ENCODE assay signal across 10 cellular contexts in genomic region chr16:31441956-31442355, GRCh38. TPM values are rescaled to one million over a fixed set of nuclear protein-coding genes. Genes with fewer than 3 reads are reported as not detected.
A peak's percentile ranks its signal among the peaks of the same experiment; 100 is the strongest.
DNase-seq lines count a peak whose midpoint lies in the region; ATAC-seq and TF ChIP-seq lines count a peak whose summit lies in the region.
"Had no signal": no experiment of that assay in that cellular context is flagged by ENCODE, and none has a peak within 500 bp of the region (broad histone marks: within the 10 kb centered on the region; RNA-seq: fewer than 3 reads in every experiment).

No MANE protein-coding gene starts in this region.

- no peak for TF ChIP-seq POLR2A in breast epithelium (IDR thresholded peaks at IDR 0.05)

- no peaks in the 10 kb centered on the region for H3K27me3 ChIP-seq in breast epithelium
- H3K27me3 ChIP-seq in upper lobe of right lung = no peaks in the 10 kb centered on the region

- no peaks in the 10 kb centered on the region for H3K36me3 Mint-ChIP-seq in activated naive CD4-positive, alpha-beta T cell treated with anti-CD3 and anti-CD28 coated beads for 36 hours (ENCODE audit: low read depth)
- H3K36me3 Mint-ChIP-seq in naive B cell = no peaks in the 10 kb centered on the region

- H3K9me3 ChIP-seq in breast epithelium = no peaks in the 10 kb centered on the region
- no peaks in the 10 kb centered on the region for H3K9me3 ChIP-seq in upper lobe of right lung

- H3K4me3 Mint-ChIP-seq in activated naive CD4-positive, alpha-beta T cell treated with anti-CD3 and anti-CD28 coated beads for 36 hours = peak overlapping the region; percentile 71
- H3K4me3 Mint-ChIP-seq in naive B cell = peak overlapping the region; percentile 75 to 98 (median 86)

- peaks cover 9% of the 10 kb centered on the region for H3K4me1 Mint-ChIP-seq in activated naive CD4-positive, alpha-beta T cell treated with anti-CD3 and anti-CD28 coated beads for 36 hours (ENCODE audit: low read depth)
- H3K4me1 Mint-ChIP-seq in naive B cell = peaks cover 18 to 26% (median 22%) of the 10 kb centered on the region in 3 donors

- no peaks in the 10 kb centered on the region for H3K4me1 ChIP-seq in breast epithelium
- peaks cover 4% of the 10 kb centered on the region for H3K4me1 ChIP-seq in upper lobe of right lung

- peak overlapping the region; percentile 60 to 81 (median 69) for H3K4me3 ChIP-seq in breast epithelium
- peak overlapping the region; percentile 74 for H3K4me3 ChIP-seq in upper lobe of right lung

- H3K36me3 ChIP-seq in breast epithelium = no peaks in the 10 kb centered on the region
- H3K36me3 ChIP-seq in upper lobe of right lung = no peaks in the 10 kb centered on the region

- no peaks in the 10 kb centered on the region for H3K9me3 Mint-ChIP-seq in activated naive CD4-positive, alpha-beta T cell treated with anti-CD3 and anti-CD28 coated beads for 36 hours
- H3K9me3 Mint-ChIP-seq in naive B cell = no peaks in the 10 kb centered on the region

- no peak for DNase-seq in activated naive CD4-positive, alpha-beta T cell treated with anti-CD3 and anti-CD28 coated beads for 36 hours
- DNase-seq in activated naive CD4-positive, alpha-beta T cell treated with Interleukin-2 at 50 U/mL for 16 hours = no peak
- DNase-seq in breast epithelium (ENCODE audit: low spot score in 2 of 2) (no peak), naive B cell (no peak), upper lobe of right lung (no peak), pons (ENCODE audit: low spot score) (no peak), NCI-H748 treated with DMSO at 0.1 percent for 48 hours (lab: John Stamatoyannopoulos, UW) (no peak)
- DNase-seq: NCI-H187 had no signal

- intact Hi-C loops in activated naive CD4-positive, alpha-beta T cell treated with anti-CD3 and anti-CD28 coated beads for 36 hours (cut with micrococcal nuclease) = loop anchor here (5.0 to 10.0 kb wide), 4 partner anchors 60 to 240 kb away; partner anchors contain the start of gene PYCARD
- intact Hi-C loops in breast epithelium (cut with DNase I; ENCODE audit: low total_unique reads) (loop anchor here (10.0 kb wide), 1 partner anchor 447 kb away; no protein-coding TSS in a partner anchor), upper lobe of right lung (cut with DNase I) (loop anchor here (5.0 kb wide), 1 partner anchor 455 kb away; the partner anchor contains the start of gene HSD3B7)

- ATAC-seq in naive B cell (ENCODE audit: low read depth in 2 of 2) = no peak
- ATAC-seq in upper lobe of right lung = no peak
- ATAC-seq in HG03565 (IDR thresholded peaks at IDR 0.05; ENCODE audit: unreplicated experiment) = no peak

- H3K27me3 Mint-ChIP-seq in activated naive CD4-positive, alpha-beta T cell treated with anti-CD3 and anti-CD28 coated beads for 36 hours (ENCODE audit: low read depth) = no peaks in the 10 kb centered on the region
- H3K27me3 Mint-ChIP-seq in naive B cell = peaks cover 0 to 5% (median 0%) of the 10 kb centered on the region in 3 donors

- H3K27ac Mint-ChIP-seq in activated naive CD4-positive, alpha-beta T cell treated with anti-CD3 and anti-CD28 coated beads for 36 hours = no peak overlapping the region
- peak overlapping the region in 3 of 6 donors; percentile 13 to 88 (median 76) for H3K27ac Mint-ChIP-seq in naive B cell

- H3K27ac ChIP-seq in breast epithelium = peak overlapping the region; percentile 85 to 95
- peak overlapping the region; percentile 86 for H3K27ac ChIP-seq in upper lobe of right lung

- no peak for TF ChIP-seq CTCF in breast epithelium (IDR thresholded peaks at IDR 0.05)
- no peak for TF ChIP-seq CTCF in upper lobe of right lung (IDR thresholded peaks at IDR 0.05)

- CTCF ChIA-PET in activated naive CD4-positive, alpha-beta T cell treated with anti-CD3 and anti-CD28 coated beads for 36 hours (lab: Charles Lee) = interaction anchor here (0.7 to 3.4 kb wide), 7 partner anchors 10 to 457 kb away, joined by 3 to 14 read pairs (median 3); partner anchors contain the start of gene HSD3B7

RNA-seq across cellular contexts. Expression of gene ZNF843, which starts 0.6 kb away (rescaled TPM):
- total RNA-seq in activated naive CD4-positive, alpha-beta T cell treated with anti-CD3 and anti-CD28 coated beads for 36 hours = under 1 TPM; 0.12 to 0.14 TPM
- total RNA-seq in breast epithelium (1 to 10 TPM; 1.9 to 3.6 (median 3.1) TPM), upper lobe of right lung (0.84 TPM)
- polyA plus RNA-seq in naive B cell (ENCODE audit: low read depth in 6 of 6) = under 1 TPM in 1 of 6 donors, not detected in 5; 0.33 TPM

RNA-seq across cellular contexts. Expression of gene COX6A2, which starts 13.8 kb away (rescaled TPM):
- total RNA-seq in activated naive CD4-positive, alpha-beta T cell treated with anti-CD3 and anti-CD28 coated beads for 36 hours = not detected
- total RNA-seq in breast epithelium (not detected), upper lobe of right lung (not detected)
- polyA plus RNA-seq in naive B cell (ENCODE audit: low read depth in 6 of 6) = not detected
- total RNA-seq: T-helper 1 cell treated with Interleukin-12 subunit alpha and Interleukin-12 subunit beta and Interleukin-4 antibody, amounts not matched to agents 30 ng/mL and 1 ng/mL, for 36 hours had no signal

RNA-seq across cellular contexts. Expression of gene ARMC5, which starts 17.3 kb away (rescaled TPM):
- 1 to 10 TPM; 6.3 to 6.7 TPM for total RNA-seq in activated naive CD4-positive, alpha-beta T cell treated with anti-CD3 and anti-CD28 coated beads for 36 hours
- 1 to 10 TPM; 5.3 to 7.2 (median 6.9) TPM for total RNA-seq in breast epithelium
- 1 to 10 TPM; 4.2 to 8.2 (median 6.1) TPM for polyA plus RNA-seq in naive B cell (ENCODE audit: low read depth in 6 of 6)
- 10.8 TPM for total RNA-seq in upper lobe of right lung

RNA-seq across cellular contexts. Expression of gene TGFB1I1, which starts 30.0 kb away (rescaled TPM):
- total RNA-seq in activated naive CD4-positive, alpha-beta T cell treated with anti-CD3 and anti-CD28 coated beads for 36 hours = under 1 TPM in 1 of 2 experiments, not detected in 1; 0.12 TPM
- total RNA-seq in breast epithelium = 10 to 100 TPM; 17.4 to 31.8 (median 30.1) TPM
- polyA plus RNA-seq in naive B cell (ENCODE audit: low read depth in 6 of 6) = 1 to 10 TPM in 2 of 6 donors, under 1 TPM in 2, not detected in 2; 0.57 to 1.4 (median 0.94) TPM
- total RNA-seq in upper lobe of right lung = 49.9 TPM

RNA-seq across cellular contexts. Expression of gene SLC5A2, which starts 41.0 kb away (rescaled TPM):
- total RNA-seq in activated naive CD4-positive, alpha-beta T cell treated with anti-CD3 and anti-CD28 coated beads for 36 hours = not detected
- total RNA-seq in breast epithelium (under 1 TPM in 2 of 3 donors, not detected in 1; 0.44 to 0.98 TPM), upper lobe of right lung (3.1 TPM)
- polyA plus RNA-seq in naive B cell (ENCODE audit: low read depth in 6 of 6) = under 1 TPM in 3 of 6 donors, not detected in 3; 0.15 to 0.20 (median 0.18) TPM
- total RNA-seq: T-helper 1 cell treated with Interleukin-12 subunit alpha and Interleukin-12 subunit beta and Interleukin-4 antibody, amounts not matched to agents 30 ng/mL and 1 ng/mL, for 36 hours had no signal
